13 cellular contexts compared by ENCODE assay signal in genomic region chr6:142416179-142416578, GRCh38.
DNase-seq lines count a peak whose midpoint lies in the region; ATAC-seq, FAIRE-seq and TF ChIP-seq lines count a peak whose summit lies in the region.
"Had no signal": no experiment of that assay in that cellular context is flagged by ENCODE, and none has a peak within 500 bp of the region (broad histone marks: within the 10 kb centered on the region; RNA-seq: fewer than 3 reads in every experiment).

No MANE protein-coding gene starts in this region.

- peak overlapping the region in 1 of 2 experiments; percentile 17 for H3K18ac ChIP-seq in mesenchymal stem cell (ENCODE audit: low read depth in 1 of 2, low read length in 2 of 2)

- no peak overlapping the region for H3K4ac ChIP-seq in mesenchymal stem cell (ENCODE audit: low read depth in 1 of 2, low read length in 2 of 2)

- no peak overlapping the region for H2BK15ac ChIP-seq in mesenchymal stem cell (ENCODE audit: low read depth, poor library complexity, severe bottlenecking)

- H2BK12ac ChIP-seq in mesenchymal stem cell (ENCODE audit: low read length in 2 of 2): no peak overlapping the region

- DNase-seq in AG09309 (ENCODE audit: low read depth) (peak; percentile 80), HTR-8/SVneo (ENCODE audit: insufficient read length, low spot score) (peak; percentile 29), bronchial epithelial cell (ENCODE audit: low read depth) (peak; percentile 62), mesenchymal stem cell (peak; percentile 97), NCI-H128 (lab: John Stamatoyannopoulos, UW; ENCODE audit: unreplicated experiment) (no peak), 8988T (no peak), NCI-H82 (lab: John Stamatoyannopoulos, UW) (no peak)
- DNase-seq: Caco-2, NCI-H2171 had no signal

- peak overlapping the region; percentile 93 for H3K27ac ChIP-seq in mesenchymal stem cell (ENCODE audit: low read length, poor library complexity, severe bottlenecking)
- H3K27ac ChIP-seq: coronary artery, right atrium auricular region had no signal

- no peak for ATAC-seq in HG03457 (IDR thresholded peaks at IDR 0.05; ENCODE audit: unreplicated experiment)

- H3K9ac ChIP-seq in mesenchymal stem cell (ENCODE audit: low read length): peak overlapping the region; percentile 59

- H3K14ac ChIP-seq in mesenchymal stem cell (ENCODE audit: low read length in 2 of 2): no peak overlapping the region

- H4K8ac ChIP-seq in mesenchymal stem cell (ENCODE audit: low read length): no peak overlapping the region

- no peak overlapping the region for H4K91ac ChIP-seq in mesenchymal stem cell (ENCODE audit: low read length)

- H2BK120ac ChIP-seq in mesenchymal stem cell (ENCODE audit: low read depth, low read length): no peak overlapping the region

- WGBS in mesenchymal stem cell: 0% methylated on average over 3 of the region's 3 CpGs

- no peaks in the 10 kb centered on the region for H3K79me1 ChIP-seq in mesenchymal stem cell (replicated peaks; ENCODE audit: low read length, poor library complexity, severe bottlenecking)

- H3K4me1 ChIP-seq in mesenchymal stem cell (ENCODE audit: control insufficient read depth, insufficient read depth, low read depth, low read length): peaks cover 3% of the 10 kb centered on the region
- H3K4me1 ChIP-seq: Caco-2, right atrium auricular region had no signal

- H2AK5ac ChIP-seq in mesenchymal stem cell (ENCODE audit: low read length, severe bottlenecking): no peak overlapping the region

- H3K23ac ChIP-seq in mesenchymal stem cell (ENCODE audit: low read length in 2 of 2): no peak overlapping the region

- no peak overlapping the region for H2BK5ac ChIP-seq in mesenchymal stem cell (ENCODE audit: low read depth, low read length, poor library complexity, severe bottlenecking)

- H3K36me3 ChIP-seq in bronchial epithelial cell (ENCODE audit: control insufficient read depth, insufficient read depth, low read length): peaks cover 9% of the 10 kb centered on the region
- H3K36me3 ChIP-seq in mesenchymal stem cell (ENCODE audit: control insufficient read depth in 1 of 2, insufficient read depth in 2 of 2, low read depth in 1 of 2, low read length in 2 of 2): no peaks in the 10 kb centered on the region
- H3K36me3 ChIP-seq: right atrium auricular region had no signal

- H3K27me3 ChIP-seq in bronchial epithelial cell (ENCODE audit: control insufficient read depth, insufficient read depth, low read length): no peaks in the 10 kb centered on the region
- no peaks in the 10 kb centered on the region for H3K27me3 ChIP-seq in mesenchymal stem cell (ENCODE audit: control insufficient read depth in 1 of 2, insufficient read depth in 1 of 2, low read length in 2 of 2)
- H3K27me3 ChIP-seq: right atrium auricular region had no signal

- TF ChIP-seq CTCF in AG09309 (IDR thresholded peaks at IDR 0.05; ENCODE audit: control insufficient read depth, insufficient read depth, low read depth, low read length, missing control alignments) (no peak), bronchial epithelial cell (IDR thresholded peaks at IDR 0.05; ENCODE audit: insufficient read depth, low read length, severe bottlenecking) (no peak)

- FAIRE-seq in HTR-8/SVneo (lab: Jason Lieb, UNC): peak; percentile 90
- no peak for FAIRE-seq in bronchial epithelial cell (lab: Jason Lieb, UNC)
- FAIRE-seq: H1 had no signal

- H3K4me3 ChIP-seq in AG09309 (ENCODE audit: control insufficient read depth, low read depth, low read length) (no peak overlapping the region), bronchial epithelial cell (ENCODE audit: low read depth, low read length) (no peak overlapping the region), mesenchymal stem cell (ENCODE audit: insufficient read depth in 1 of 2, low read depth in 1 of 2, low read length in 2 of 2) (no peak overlapping the region)
- H3K4me3 ChIP-seq: coronary artery, right atrium auricular region had no signal

- H3K4me2 ChIP-seq in mesenchymal stem cell (ENCODE audit: low read length, poor library complexity, severe bottlenecking): no peak overlapping the region

- no peak overlapping the region for H2AFZ ChIP-seq in mesenchymal stem cell (ENCODE audit: low read depth, low read length)

- H3K9me3 ChIP-seq in mesenchymal stem cell (ENCODE audit: control insufficient read depth, low read length): no peaks in the 10 kb centered on the region
- H3K9me3 ChIP-seq: Caco-2, right atrium auricular region had no signal

Comparison
In these comparisons a context has a peak if more than half of its experiments do, and no peak if none do; other contexts are left out.
1. DNase-seq: peak in AG09309 (single experiment), HTR-8/SVneo (single experiment), bronchial epithelial cell (single experiment) and mesenchymal stem cell (single experiment); none in NCI-H128 (single experiment), 8988T (single experiment) and NCI-H82 (single experiment).